Comparison of ENCODE assay signal across 9 cellular contexts in the genomic region with DNA sequence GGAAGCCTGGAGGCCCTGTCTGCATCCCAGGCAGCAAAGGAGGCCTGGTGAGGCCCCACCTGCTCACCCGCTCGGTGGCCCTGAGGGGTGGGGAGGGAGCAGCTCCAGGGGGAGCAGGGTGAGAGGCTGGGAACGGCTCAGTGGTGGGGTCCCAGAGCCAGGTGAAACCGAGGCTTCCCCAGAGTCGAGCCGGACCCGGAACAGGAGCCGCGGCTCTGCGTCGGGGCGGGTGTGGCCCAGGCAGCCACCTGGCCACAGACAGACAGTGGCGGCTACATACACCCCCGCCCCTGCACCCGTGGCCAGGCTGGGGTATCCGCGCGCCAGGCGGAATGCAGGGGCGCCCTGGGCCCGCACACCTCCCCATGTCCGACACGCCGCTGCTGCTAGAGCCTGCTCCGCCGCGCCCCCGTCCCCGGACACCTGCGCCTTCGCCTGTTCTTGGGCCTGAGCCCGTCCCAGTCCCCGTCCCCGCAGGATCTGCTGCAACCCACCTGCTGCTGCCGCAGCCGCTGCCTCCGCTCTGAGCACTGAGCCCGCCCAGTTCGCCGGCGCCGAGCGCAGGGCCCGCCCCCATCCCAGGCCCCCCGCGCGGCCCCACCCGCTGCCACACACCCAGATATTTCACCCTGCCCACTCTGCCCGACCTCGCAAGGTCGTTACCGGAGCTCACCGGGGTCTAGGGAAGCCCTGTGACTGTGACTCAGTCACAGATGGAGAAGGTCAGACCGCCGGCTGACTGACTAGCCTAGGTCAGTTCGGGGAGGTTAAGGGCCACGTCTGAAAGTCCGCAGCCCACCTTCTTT.
A peak's percentile ranks its signal among the peaks of the same experiment; 100 is the strongest.
DNase-seq lines count a peak whose midpoint lies in the region; ATAC-seq and TF ChIP-seq lines count a peak whose summit lies in the region.
"Had no signal": no experiment of that assay in that cellular context is flagged by ENCODE, and none has a peak within 500 bp of the region (broad histone marks: within the 10 kb centered on the region; RNA-seq: fewer than 3 reads in every experiment).

A gene with protein sequence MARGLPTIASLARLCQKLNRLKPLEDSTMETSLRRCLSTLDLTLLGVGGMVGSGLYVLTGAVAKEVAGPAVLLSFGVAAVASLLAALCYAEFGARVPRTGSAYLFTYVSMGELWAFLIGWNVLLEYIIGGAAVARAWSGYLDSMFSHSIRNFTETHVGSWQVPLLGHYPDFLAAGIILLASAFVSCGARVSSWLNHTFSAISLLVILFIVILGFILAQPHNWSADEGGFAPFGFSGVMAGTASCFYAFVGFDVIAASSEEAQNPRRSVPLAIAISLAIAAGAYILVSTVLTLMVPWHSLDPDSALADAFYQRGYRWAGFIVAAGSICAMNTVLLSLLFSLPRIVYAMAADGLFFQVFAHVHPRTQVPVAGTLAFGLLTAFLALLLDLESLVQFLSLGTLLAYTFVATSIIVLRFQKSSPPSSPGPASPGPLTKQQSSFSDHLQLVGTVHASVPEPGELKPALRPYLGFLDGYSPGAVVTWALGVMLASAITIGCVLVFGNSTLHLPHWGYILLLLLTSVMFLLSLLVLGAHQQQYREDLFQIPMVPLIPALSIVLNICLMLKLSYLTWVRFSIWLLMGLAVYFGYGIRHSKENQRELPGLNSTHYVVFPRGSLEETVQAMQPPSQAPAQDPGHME (minus strand): TSS at position 525 of the 806 bp plus-strand sequence. CDS start 749 bp downstream, outside the sequence.

- in situ Hi-C loops in brain microvascular endothelial cell (cut with HindIII; ENCODE audit: low pct_ligation_motif_present, low sequenced_read_pairs), result no loop called here

- peak within 1 kb of the TSS; percentile 15 for H3K4me3 ChIP-seq in brain microvascular endothelial cell (ENCODE audit: low read depth, low read length)
- H3K4me3 ChIP-seq: A549 had no signal

- H3K27ac ChIP-seq in brain microvascular endothelial cell, result no peak within 1 kb of the TSS
- H3K27ac ChIP-seq: A549 had no signal

- peak; percentile 25 for DNase-seq in NCI-H1436 (lab: John Stamatoyannopoulos, UW)
- no peak for DNase-seq in NCI-H1436 treated with DMSO at 0.1 percent for 48 hours (lab: John Stamatoyannopoulos, UW)
- DNase-seq in brain microvascular endothelial cell, result no peak
- peak; percentile 54 for DNase-seq in iPS-NIHi11 (ENCODE audit: low spot score)
- no peak for DNase-seq in stimulated activated naive B cell treated with anti-CD40 and anti-IgM and Interleukin-4, amounts not matched to agents 10 μg/mL and 1 μg/mL and 100 μg/mL, for 72 hours
- DNase-seq in Kasumi-1 (lab: John Stamatoyannopoulos, UW), result no peak
- DNase-seq in SHP77 (lab: John Stamatoyannopoulos, UW), result no peak
- no peak for DNase-seq in NCI-H526 treated with DMSO at 0.1 percent for 48 hours (lab: John Stamatoyannopoulos, UW)

- H3K27ac Mint-ChIP-seq in stimulated activated naive B cell treated with anti-CD40 and anti-IgM and Interleukin-4, amounts not matched to agents 10 μg/mL and 1 μg/mL and 100 μg/mL, for 72 hours, result no peak within 1 kb of the TSS

- no peaks in the 10 kb centered on the region for H3K36me3 ChIP-seq in brain microvascular endothelial cell (replicated peaks)

- H3K9me3 Mint-ChIP-seq in stimulated activated naive B cell treated with anti-CD40 and anti-IgM and Interleukin-4, amounts not matched to agents 10 μg/mL and 1 μg/mL and 100 μg/mL, for 72 hours, result no peaks in the 10 kb centered on the region

- H3K27me3 ChIP-seq in brain microvascular endothelial cell (replicated peaks), result peaks cover 22% of the 10 kb centered on the region

- H3K27me3 Mint-ChIP-seq in stimulated activated naive B cell treated with anti-CD40 and anti-IgM and Interleukin-4, amounts not matched to agents 10 μg/mL and 1 μg/mL and 100 μg/mL, for 72 hours, result peaks cover 43 to 49% of the 10 kb centered on the region in 2 donors

- no peaks in the 10 kb centered on the region for H3K36me3 Mint-ChIP-seq in stimulated activated naive B cell treated with anti-CD40 and anti-IgM and Interleukin-4, amounts not matched to agents 10 μg/mL and 1 μg/mL and 100 μg/mL, for 72 hours

- peak; percentile 14 to 22 for ATAC-seq in stimulated activated naive B cell treated with anti-CD40 and anti-IgM and Interleukin-4, amounts not matched to agents 10 μg/mL and 1 μg/mL and 100 μg/mL, for 72 hours (replicated peaks)
- ATAC-seq: A549 had no signal

- H3K4me3 Mint-ChIP-seq in stimulated activated naive B cell treated with anti-CD40 and anti-IgM and Interleukin-4, amounts not matched to agents 10 μg/mL and 1 μg/mL and 100 μg/mL, for 72 hours, result no peak within 1 kb of the TSS

- TF ChIP-seq CTCF in brain microvascular endothelial cell (IDR thresholded peaks at IDR 0.05; ENCODE audit: low read depth, low read length, missing control alignments), result no peak

- H3K4me1 Mint-ChIP-seq in stimulated activated naive B cell treated with anti-CD40 and anti-IgM and Interleukin-4, amounts not matched to agents 10 μg/mL and 1 μg/mL and 100 μg/mL, for 72 hours, result peaks cover 4 to 9% of the 10 kb centered on the region in 2 donors

Comparison
In these comparisons a context has a peak if more than half of its experiments do, and no peak if none do; other contexts are left out.
1. DNase-seq: peak in NCI-H1436 (single experiment) and iPS-NIHi11 (single experiment); none in NCI-H1436 treated with DMSO at 0.1 percent for 48 hours (single experiment), brain microvascular endothelial cell (single experiment), stimulated activated naive B cell treated with anti-CD40 and anti-IgM and Interleukin-4, amounts not matched to agents 10 μg/mL and 1 μg/mL and 100 μg/mL, for 72 hours (single experiment), Kasumi-1 (0 of 2), SHP77 (0 of 2) and NCI-H526 treated with DMSO at 0.1 percent for 48 hours (single experiment).